26 cellular contexts compared by ENCODE assay signal in the genomic region with DNA sequence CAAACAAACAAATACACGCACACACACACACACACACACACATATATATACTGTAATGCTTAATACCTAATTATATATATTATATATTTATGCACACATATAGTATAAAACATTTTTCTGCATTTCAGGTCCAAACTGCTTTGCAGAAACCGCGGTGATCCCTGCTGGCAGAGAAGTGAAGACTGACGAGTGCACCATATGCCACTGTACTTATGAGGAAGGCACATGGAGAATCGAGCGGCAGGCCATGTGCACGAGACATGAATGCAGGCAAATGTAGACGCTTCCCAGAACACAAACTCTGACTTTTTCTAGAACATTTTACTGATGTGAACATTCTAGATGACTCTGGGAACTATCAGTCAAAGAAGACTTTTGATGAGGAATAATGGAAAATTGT.
"Had no signal": no experiment of that assay in that cellular context is flagged by ENCODE, and none has a peak within 500 bp of the region (broad histone marks: within the 10 kb centered on the region; RNA-seq: fewer than 3 reads in every experiment).

No MANE protein-coding gene starts in this region.

- H3K27ac ChIP-seq: esophagus squamous epithelium, heart right ventricle, left lung, neutrophil, pancreas, right lobe of liver, thyroid gland had no signal

- ATAC-seq: effector memory CD8-positive, alpha-beta T cell; heart right ventricle; left cardiac atrium; left lung; mucosa of descending colon; natural killer cell treated with Interleukin-12 subunit alpha and Interleukin-12 subunit beta and Interleukin-15 and Interleukin-18, amount 100 ng/mL, for 72 hours; pancreas; right lobe of liver; stimulated activated naive CD8-positive, alpha-beta T cell treated with anti-CD3 and anti-CD28 coated beads, Interleukin-15, amount 100 ng/mL, for 72 hours had no signal

- H3K27me3 Mint-ChIP-seq: effector memory CD8-positive, alpha-beta T cell; natural killer cell treated with Interleukin-12 subunit alpha and Interleukin-12 subunit beta and Interleukin-15 and Interleukin-18, amount 100 ng/mL, for 72 hours; stimulated activated naive CD8-positive, alpha-beta T cell treated with anti-CD3 and anti-CD28 coated beads, Interleukin-15, amount 100 ng/mL, for 72 hours had no signal

- H3K36me3 Mint-ChIP-seq: mesothelial cell of epicardium; natural killer cell treated with Interleukin-12 subunit alpha and Interleukin-12 subunit beta and Interleukin-15 and Interleukin-18, amount 100 ng/mL, for 72 hours had no signal

- DNase-seq: effector memory CD8-positive, alpha-beta T cell; erythroblast; esophagus squamous epithelium; foreskin melanocyte; glutamatergic neuron; heart right ventricle; hippocampal formation; left cardiac atrium; left lung; mesenchymal stem cell; mucosa of descending colon; naive B cell; pancreas; right lobe of liver; small intestine; stimulated activated CD4-positive, alpha-beta T cell treated with anti-CD3 and anti-CD28 coated beads, Interleukin-1b, Interleukin-23, amount 100 ng/mL, for 48 hours; stimulated activated CD4-positive, alpha-beta T cell treated with anti-CD3 and anti-CD28 coated beads, Interleukin-4, amount 100 ng/mL, for 1 hour; stimulated activated CD8-positive, alpha-beta memory T cell treated with anti-CD3 and anti-CD28 coated beads, Interleukin-4, amount 100 ng/mL, for 48 hours; stimulated activated naive CD4-positive, alpha-beta T cell; stimulated activated naive CD8-positive, alpha-beta T cell treated with anti-CD3 and anti-CD28 coated beads, Interleukin-15, amount 100 ng/mL, for 72 hours; thyroid gland; trophoblast cell had no signal

- H3K4me1 Mint-ChIP-seq: mesothelial cell of epicardium; naive B cell; neural crest cell; stimulated activated naive CD8-positive, alpha-beta T cell treated with anti-CD3 and anti-CD28 coated beads, Interleukin-15, amount 100 ng/mL, for 72 hours had no signal

- H3K36me3 ChIP-seq: esophagus squamous epithelium, heart right ventricle, left lung, neutrophil, pancreas, right lobe of liver, thyroid gland had no signal

- H3K9me3 ChIP-seq: esophagus squamous epithelium, heart right ventricle, mucosa of descending colon, neutrophil, pancreas, right lobe of liver, thyroid gland had no signal

- H3K4me3 ChIP-seq: esophagus squamous epithelium, heart right ventricle, left lung, mucosa of descending colon, pancreas, right lobe of liver, thyroid gland had no signal

- H3K4me3 Mint-ChIP-seq: effector memory CD8-positive, alpha-beta T cell; mesothelial cell of epicardium; naive B cell; natural killer cell treated with Interleukin-12 subunit alpha and Interleukin-12 subunit beta and Interleukin-15 and Interleukin-18, amount 100 ng/mL, for 72 hours; neural crest cell; stimulated activated naive CD8-positive, alpha-beta T cell treated with anti-CD3 and anti-CD28 coated beads, Interleukin-15, amount 100 ng/mL, for 72 hours had no signal

- H3K4me1 ChIP-seq: esophagus squamous epithelium, heart right ventricle, left lung, pancreas, right lobe of liver, thyroid gland had no signal

- H3K27me3 ChIP-seq: esophagus squamous epithelium, heart right ventricle, left lung, neutrophil, pancreas, right lobe of liver, thyroid gland had no signal

- H3K27ac Mint-ChIP-seq: effector memory CD8-positive, alpha-beta T cell; mesothelial cell of epicardium; naive B cell; natural killer cell treated with Interleukin-12 subunit alpha and Interleukin-12 subunit beta and Interleukin-15 and Interleukin-18, amount 100 ng/mL, for 72 hours; stimulated activated naive CD8-positive, alpha-beta T cell treated with anti-CD3 and anti-CD28 coated beads, Interleukin-15, amount 100 ng/mL, for 72 hours had no signal

- H3K9me3 Mint-ChIP-seq: mesothelial cell of epicardium; stimulated activated naive CD8-positive, alpha-beta T cell treated with anti-CD3 and anti-CD28 coated beads, Interleukin-15, amount 100 ng/mL, for 72 hours had no signal
